Comparison of ENCODE assay signal across 28 cellular contexts in the genomic region with DNA sequence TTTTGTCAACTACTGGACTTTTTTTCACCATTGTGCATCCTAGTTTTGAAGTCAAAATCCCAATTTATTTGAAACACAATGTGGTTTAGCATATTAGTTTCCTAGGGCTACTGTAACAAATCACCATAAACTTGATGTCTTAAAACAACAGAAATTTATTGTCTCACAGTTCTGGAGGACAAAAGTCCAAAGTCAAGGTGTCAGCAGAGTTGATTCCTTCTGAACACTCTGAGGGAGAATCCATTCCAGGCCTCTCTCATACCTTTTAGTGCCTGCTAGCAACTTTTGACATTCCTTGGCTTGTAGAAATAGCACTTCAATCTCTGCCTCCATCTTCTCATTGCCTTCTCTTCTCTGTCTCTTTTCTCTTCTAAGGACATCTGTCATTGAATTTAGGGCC. TPM values are rescaled to one million over a fixed set of nuclear protein-coding genes. Genes with fewer than 3 reads are reported as not detected.
"Had no signal": no experiment of that assay in that cellular context is flagged by ENCODE, and none has a peak within 500 bp of the region (broad histone marks: within the 10 kb centered on the region; RNA-seq: fewer than 3 reads in every experiment).

No MANE protein-coding gene starts in this region.

- H3K9me3 Mint-ChIP-seq: immature natural killer cell; stimulated activated effector memory CD8-positive, alpha-beta T cell treated with anti-CD3 and anti-CD28 coated beads, Interleukin-12 subunit alpha, Interleukin-12 subunit beta, amount 100 ng/mL, for 72 hours had no signal

- H3K27ac Mint-ChIP-seq: dendritic cell treated with granulocyte-macrophage colony-stimulating factor and Interleukin-4, amounts not matched to agents 40 ng/mL and 50 ng/mL, for 4 days; endodermal cell; immature natural killer cell; naive thymus-derived CD4-positive, alpha-beta T cell; neural progenitor cell; stimulated activated effector memory CD8-positive, alpha-beta T cell treated with anti-CD3 and anti-CD28 coated beads, Interleukin-12 subunit alpha, Interleukin-12 subunit beta, amount 100 ng/mL, for 72 hours had no signal

- ATAC-seq: gastrocnemius medialis; left ventricle myocardium superior; naive thymus-derived CD4-positive, alpha-beta T cell; sciatic nerve; stimulated activated effector memory CD8-positive, alpha-beta T cell treated with anti-CD3 and anti-CD28 coated beads, Interleukin-12 subunit alpha, Interleukin-12 subunit beta, amount 100 ng/mL, for 72 hours had no signal

- H3K36me3 ChIP-seq: colonic mucosa, gastrocnemius medialis, heart right ventricle, neural progenitor cell, prostate gland, right atrium auricular region, stomach, thyroid gland, vagina had no signal

- DNase-seq: colonic mucosa; effector CD8-positive, alpha-beta T cell; endodermal cell; foreskin fibroblast; gastrocnemius medialis; heart right ventricle; hypothalamus; immature natural killer cell; islet precursor cell; left ventricle myocardium superior; mesenchymal stem cell; naive thymus-derived CD4-positive, alpha-beta T cell; stimulated activated CD4-positive, alpha-beta T cell treated with anti-CD3 and anti-CD28 coated beads, Interleukin-2, amount 100 ng/mL, for 24 hours; stimulated activated CD4-positive, alpha-beta T cell treated with anti-CD3 and anti-CD28 coated beads, Interleukin-4, amount 100 ng/mL, for 24 hours; stimulated activated naive CD4-positive, alpha-beta T cell treated with Interleukin-2 at 50 U/mL for 16 hours; stomach; thyroid gland; trophoblast cell had no signal

- H3K27ac ChIP-seq: colonic mucosa, gastrocnemius medialis, heart right ventricle, neural progenitor cell, prostate gland, right atrium auricular region, stomach, thyroid gland, vagina had no signal

- H2AFZ ChIP-seq: neural progenitor cell had no signal

- H3K9me3 ChIP-seq: colonic mucosa, gastrocnemius medialis, heart right ventricle, prostate gland, thyroid gland, vagina had no signal

- H3K4me3 Mint-ChIP-seq: dendritic cell treated with granulocyte-macrophage colony-stimulating factor and Interleukin-4, amounts not matched to agents 40 ng/mL and 50 ng/mL, for 4 days; endodermal cell; immature natural killer cell; mesothelial cell of epicardium; nephron; neural progenitor cell; stimulated activated effector memory CD8-positive, alpha-beta T cell treated with anti-CD3 and anti-CD28 coated beads, Interleukin-12 subunit alpha, Interleukin-12 subunit beta, amount 100 ng/mL, for 72 hours had no signal

- H3K4me2 ChIP-seq: neural progenitor cell had no signal

- H3K27me3 ChIP-seq: colonic mucosa, gastrocnemius medialis, neural progenitor cell, right atrium auricular region, stomach, thyroid gland, vagina had no signal

- H3K36me3 Mint-ChIP-seq: immature natural killer cell; neural progenitor cell; stimulated activated effector memory CD8-positive, alpha-beta T cell treated with anti-CD3 and anti-CD28 coated beads, Interleukin-12 subunit alpha, Interleukin-12 subunit beta, amount 100 ng/mL, for 72 hours had no signal

- H3K4me3 ChIP-seq: colonic mucosa, gastrocnemius medialis, heart right ventricle, neural progenitor cell, prostate gland, right atrium auricular region, stomach, thyroid gland, vagina had no signal

- H3K4me1 ChIP-seq: colonic mucosa, gastrocnemius medialis, heart right ventricle, neural progenitor cell, prostate gland, right atrium auricular region, stomach, thyroid gland, vagina had no signal

- H3K4me1 Mint-ChIP-seq: immature natural killer cell, nephron had no signal

- H3K27me3 Mint-ChIP-seq: dendritic cell treated with granulocyte-macrophage colony-stimulating factor and Interleukin-4, amounts not matched to agents 40 ng/mL and 50 ng/mL, for 4 days had no signal

RNA-seq across cellular contexts. Expression of gene SLC27A2, which starts 14.9 kb away (rescaled TPM):
- total RNA-seq: left ventricle myocardium superior, osteocyte, right atrium auricular region had no signal

RNA-seq across cellular contexts. Expression of gene ATP8B4, which starts 48.1 kb away (rescaled TPM):
- total RNA-seq: osteocyte had no signal
